Comparison of ENCODE assay signal across 8 cellular contexts in the genomic region with DNA sequence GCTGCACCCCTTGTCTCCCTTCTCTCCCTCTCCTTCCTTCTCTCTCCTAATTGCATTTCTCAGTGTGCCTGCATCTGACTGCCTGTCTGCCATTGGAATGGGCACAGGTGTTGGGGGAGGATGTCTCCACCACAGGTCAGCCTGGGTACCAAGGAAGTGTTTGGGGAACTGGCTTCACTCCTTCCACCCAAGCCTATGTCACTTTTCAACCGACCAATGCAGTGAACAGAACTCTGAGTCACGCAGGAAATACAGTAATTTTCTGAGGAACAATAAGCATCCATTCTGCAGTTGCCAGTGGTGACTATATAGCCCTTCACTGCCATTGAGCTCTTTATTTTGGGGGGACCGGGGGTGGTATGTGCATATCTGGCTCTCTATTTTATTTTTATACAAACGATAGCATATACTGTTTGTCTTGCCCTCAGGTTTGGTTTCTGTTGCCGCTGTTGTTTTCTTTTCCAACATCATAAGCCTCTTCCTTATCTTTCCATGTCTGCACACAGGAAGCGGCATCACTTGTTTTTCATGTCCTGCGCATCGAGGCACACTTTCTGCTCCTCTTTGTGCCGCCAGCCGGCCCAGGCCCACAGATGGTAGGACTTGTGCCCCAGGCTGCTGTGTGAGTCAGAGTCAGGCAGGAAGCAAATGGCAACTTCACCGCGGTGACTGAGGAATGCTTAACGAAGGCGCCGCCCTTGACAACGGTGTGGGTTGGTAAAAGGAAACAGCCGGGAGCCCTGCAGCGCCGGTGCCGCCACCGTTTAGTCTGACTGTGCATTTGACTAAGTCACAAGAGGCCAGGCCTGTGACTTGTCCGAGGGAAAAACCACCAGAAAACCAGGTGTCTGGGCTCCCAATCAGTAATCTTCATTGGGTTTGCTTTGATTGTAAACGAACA. TPM values are rescaled to one million over a fixed set of nuclear protein-coding genes. Genes with fewer than 3 reads are reported as not detected.
DNase-seq lines count a peak whose midpoint lies in the region; ATAC-seq and TF ChIP-seq lines count a peak whose summit lies in the region.

No MANE protein-coding gene starts in this region.

- H3K36me3 Mint-ChIP-seq in activated T-cell treated with anti-CD3 and anti-CD28 coated beads, Interleukin-2, amount 50 U/mL, for 72 hours (ENCODE audit: insufficient read depth in 2 of 2) = peaks cover 2 to 7% of the 10 kb centered on the region in 2 donors
- H3K36me3 Mint-ChIP-seq in natural killer cell = no peaks in the 10 kb centered on the region
- no peaks in the 10 kb centered on the region for H3K36me3 Mint-ChIP-seq in stimulated activated memory B cell treated with anti-CD40 and anti-IgM and Interleukin-4, amounts not matched to agents 10 μg/mL and 1 μg/mL and 100 μg/mL, for 72 hours

- DNase-seq in NCI-H1694 treated with DMSO at 0.1 percent for 48 hours (lab: John Stamatoyannopoulos, UW) (peak; percentile 6), NCI-H1694 (lab: John Stamatoyannopoulos, UW) (no peak), HS-5 (ENCODE audit: low read depth) (peak; percentile 89), fibroblast of gingiva (ENCODE audit: low read depth) (peak; percentile 87), natural killer cell (peak; percentile 54)
- peak; percentile 85 to 88 for DNase-seq in activated T-cell treated with anti-CD3 and anti-CD28 coated beads, Interleukin-2, amount 50 U/mL, for 72 hours

- ATAC-seq in activated T-cell treated with anti-CD3 and anti-CD28 coated beads, Interleukin-2, amount 50 U/mL, for 72 hours (replicated peaks in 1 of 2) = peak; percentile 97 to 98
- peak; percentile 83 to 96 (median 90) for ATAC-seq in natural killer cell
- ATAC-seq in stimulated activated memory B cell treated with anti-CD40 and anti-IgM and Interleukin-4, amounts not matched to agents 10 μg/mL and 1 μg/mL and 100 μg/mL, for 72 hours = peak; percentile 79

- H3K4me1 Mint-ChIP-seq in activated T-cell treated with anti-CD3 and anti-CD28 coated beads, Interleukin-2, amount 50 U/mL, for 72 hours (ENCODE audit: low read depth) = peaks cover 40% of the 10 kb centered on the region
- peaks cover 23 to 25% of the 10 kb centered on the region in 2 donors for H3K4me1 Mint-ChIP-seq in natural killer cell
- H3K4me1 Mint-ChIP-seq in stimulated activated memory B cell treated with anti-CD40 and anti-IgM and Interleukin-4, amounts not matched to agents 10 μg/mL and 1 μg/mL and 100 μg/mL, for 72 hours = peaks cover 21% of the 10 kb centered on the region

- no peaks in the 10 kb centered on the region for H3K27me3 Mint-ChIP-seq in activated T-cell treated with anti-CD3 and anti-CD28 coated beads, Interleukin-2, amount 50 U/mL, for 72 hours (ENCODE audit: low read depth)
- H3K27me3 Mint-ChIP-seq in natural killer cell (ENCODE audit: low read depth in 2 of 2) = peaks cover 0 to 3% of the 10 kb centered on the region in 2 donors
- peaks cover 44% of the 10 kb centered on the region for H3K27me3 Mint-ChIP-seq in stimulated activated memory B cell treated with anti-CD40 and anti-IgM and Interleukin-4, amounts not matched to agents 10 μg/mL and 1 μg/mL and 100 μg/mL, for 72 hours

- H3K4me3 Mint-ChIP-seq in activated T-cell treated with anti-CD3 and anti-CD28 coated beads, Interleukin-2, amount 50 U/mL, for 72 hours = peak overlapping the region; percentile 75 to 81
- H3K4me3 Mint-ChIP-seq in natural killer cell = peak overlapping the region; percentile 85
- H3K4me3 Mint-ChIP-seq in stimulated activated memory B cell treated with anti-CD40 and anti-IgM and Interleukin-4, amounts not matched to agents 10 μg/mL and 1 μg/mL and 100 μg/mL, for 72 hours = peak overlapping the region; percentile 69

- TF ChIP-seq CTCF in natural killer cell (IDR thresholded peaks at IDR 0.05) = no peak

- intact Hi-C loops in natural killer cell (cut with micrococcal nuclease) = no loop called here

- peak overlapping the region; percentile 91 for H3K27ac Mint-ChIP-seq in activated T-cell treated with anti-CD3 and anti-CD28 coated beads, Interleukin-2, amount 50 U/mL, for 72 hours
- H3K27ac Mint-ChIP-seq in natural killer cell = peak overlapping the region; percentile 77 to 78
- peak overlapping the region; percentile 49 for H3K27ac Mint-ChIP-seq in stimulated activated memory B cell treated with anti-CD40 and anti-IgM and Interleukin-4, amounts not matched to agents 10 μg/mL and 1 μg/mL and 100 μg/mL, for 72 hours

- peaks cover 0 to 4% of the 10 kb centered on the region in 2 donors for H3K9me3 Mint-ChIP-seq in activated T-cell treated with anti-CD3 and anti-CD28 coated beads, Interleukin-2, amount 50 U/mL, for 72 hours
- H3K9me3 Mint-ChIP-seq in natural killer cell = no peaks in the 10 kb centered on the region
- H3K9me3 Mint-ChIP-seq in stimulated activated memory B cell treated with anti-CD40 and anti-IgM and Interleukin-4, amounts not matched to agents 10 μg/mL and 1 μg/mL and 100 μg/mL, for 72 hours = no peaks in the 10 kb centered on the region

TF ChIP-seq in PFSK-1, 5 proteins besides CTCF, POLR2A, EP300 and RAD21:
- no peak for TF ChIP-seq POLR2AphosphoS5 (IDR thresholded peaks at IDR 0.05; ENCODE audit: low read depth, low read length)
- TF ChIP-seq FOXP2 (optimal IDR thresholded peaks at IDR 0.05; ENCODE audit: borderline replicate concordance, extremely low read depth, extremely low read length, insufficient read depth) = peak; percentile 88

RNA-seq across cellular contexts. Expression of a gene that starts 21.1 kb away (rescaled TPM):
- polyA plus RNA-seq in PFSK-1 (2012; ENCODE audit: insufficient read length, low read depth) = not detected
- 1 to 10 TPM; 1.2 to 2.8 TPM for total RNA-seq in activated T-cell treated with anti-CD3 and anti-CD28 coated beads, Interleukin-2, amount 50 U/mL, for 72 hours
- under 1 TPM; 0.38 to 0.61 (median 0.48) TPM for total RNA-seq in natural killer cell

RNA-seq across cellular contexts. Expression of a gene that starts 58.8 kb away (rescaled TPM):
- polyA plus RNA-seq in PFSK-1 (2012; ENCODE audit: insufficient read length, low read depth) = 31.1 TPM
- not detected for total RNA-seq in activated T-cell treated with anti-CD3 and anti-CD28 coated beads, Interleukin-2, amount 50 U/mL, for 72 hours
- under 1 TPM in 2 of 3 donors, not detected in 1; 0.40 to 0.47 TPM for total RNA-seq in natural killer cell
